Comparison of ENCODE assay signal across 10 cellular contexts in genomic region chr9:136741885-136742568, GRCh38. TPM values are rescaled to one million over a fixed set of nuclear protein-coding genes. Genes with fewer than 3 reads are reported as not detected.
DNase-seq lines count a peak whose midpoint lies in the region; ATAC-seq and TF ChIP-seq lines count a peak whose summit lies in the region.
"Had no signal": no experiment of that assay in that cellular context is flagged by ENCODE, and none has a peak within 500 bp of the region (broad histone marks: within the 10 kb centered on the region; RNA-seq: fewer than 3 reads in every experiment).

No MANE protein-coding gene starts in this region.

- H3K27me3 ChIP-seq in CD4-positive, alpha-beta memory T cell (ENCODE audit: insufficient read depth, low read length), result no peaks in the 10 kb centered on the region

- peaks cover 0 to 7% (median 3%) of the 10 kb centered on the region in 4 donors for H3K4me1 Mint-ChIP-seq in CD4-positive, alpha-beta memory T cell
- peaks cover 21% of the 10 kb centered on the region for H3K4me1 Mint-ChIP-seq in activated T-cell treated with anti-CD3 and anti-CD28 coated beads, Interleukin-2, amount 50 U/mL, for 72 hours (ENCODE audit: low read depth)

- ATAC-seq in GM19351 (IDR thresholded peaks at IDR 0.05; ENCODE audit: unreplicated experiment) (peak; percentile 54), mucosa of descending colon (peak; percentile 53), GM19324 (IDR thresholded peaks at IDR 0.05; ENCODE audit: low FRiP score, unreplicated experiment) (no peak)
- peak; percentile 65 to 74 for ATAC-seq in activated T-cell treated with anti-CD3 and anti-CD28 coated beads, Interleukin-2, amount 50 U/mL, for 72 hours (replicated peaks in 1 of 2)

- H3K4me3 ChIP-seq in CD4-positive, alpha-beta memory T cell (ENCODE audit: low read length in 2 of 2), result peak overlapping the region in 1 of 2 donors; percentile 28
- no peak overlapping the region for H3K4me3 ChIP-seq in mucosa of descending colon

- no peak for TF ChIP-seq CTCF in mucosa of descending colon (IDR thresholded peaks at IDR 0.05)

- intact Hi-C loops in CD4-positive, alpha-beta memory T cell (cut with micrococcal nuclease), result no loop called here
- intact Hi-C loops in mucosa of descending colon (cut with DNase I, micrococcal nuclease), result no loop called here

- no peaks in the 10 kb centered on the region for H3K9me3 ChIP-seq in CD4-positive, alpha-beta memory T cell (ENCODE audit: control insufficient read depth in 1 of 2, low read length in 2 of 2)
- H3K9me3 ChIP-seq in mucosa of descending colon, result no peaks in the 10 kb centered on the region

- H3K9me3 Mint-ChIP-seq in CD4-positive, alpha-beta memory T cell, result no peaks in the 10 kb centered on the region
- H3K9me3 Mint-ChIP-seq in activated T-cell treated with anti-CD3 and anti-CD28 coated beads, Interleukin-2, amount 50 U/mL, for 72 hours, result no peaks in the 10 kb centered on the region

- H3K4me1 ChIP-seq in CD4-positive, alpha-beta memory T cell (ENCODE audit: insufficient read depth, low read length), result peaks cover 13% of the 10 kb centered on the region
- H3K4me1 ChIP-seq in mucosa of descending colon (ENCODE audit: low read depth), result peaks cover 7% of the 10 kb centered on the region

- H3K27me3 Mint-ChIP-seq in CD4-positive, alpha-beta memory T cell, result peaks cover 0 to 2% of the 10 kb centered on the region in 2 donors
- no peaks in the 10 kb centered on the region for H3K27me3 Mint-ChIP-seq in activated T-cell treated with anti-CD3 and anti-CD28 coated beads, Interleukin-2, amount 50 U/mL, for 72 hours (ENCODE audit: low read depth)

- POLR2A ChIA-PET in CD4-positive, alpha-beta memory T cell (lab: Charles Lee; ENCODE audit: partially characterized antibody), result interaction anchor here (0.7 to 1.5 kb wide), 2 partner anchors 14 to 17 kb away, joined by 3 to 13 read pairs; no protein-coding TSS in a partner anchor

- DNase-seq in CD4-positive, alpha-beta memory T cell, result peak in 1 of 5 donors; percentile 29
- DNase-seq in activated T-cell treated with anti-CD3 and anti-CD28 coated beads, Interleukin-2, amount 50 U/mL, for 72 hours, result peak; percentile 63
- DNase-seq in mucosa of descending colon (peak in 1 of 3 donors; percentile 36), hippocampal formation (lab: John Stamatoyannopoulos, UW) (no peak), hepatic stellate cell (ENCODE audit: low spot score) (no peak), NCI-H446 treated with DMSO at 0.1 percent for 48 hours (lab: John Stamatoyannopoulos, UW) (no peak)
- DNase-seq: cerebellar nuclear complex, OCI-M1 had no signal

- H3K27ac Mint-ChIP-seq in CD4-positive, alpha-beta memory T cell, result no peak overlapping the region
- H3K27ac Mint-ChIP-seq in activated T-cell treated with anti-CD3 and anti-CD28 coated beads, Interleukin-2, amount 50 U/mL, for 72 hours, result no peak overlapping the region

- CTCF ChIA-PET in CD4-positive, alpha-beta memory T cell (lab: Charles Lee; ENCODE audit: partially characterized antibody), result no interaction called here

- H3K4me3 Mint-ChIP-seq in CD4-positive, alpha-beta memory T cell, result peak overlapping the region in 6 of 8 donors; percentile 25 to 76 (median 68)
- peak overlapping the region; percentile 65 to 72 for H3K4me3 Mint-ChIP-seq in activated T-cell treated with anti-CD3 and anti-CD28 coated beads, Interleukin-2, amount 50 U/mL, for 72 hours

- H3K36me3 Mint-ChIP-seq in CD4-positive, alpha-beta memory T cell, result no peaks in the 10 kb centered on the region
- H3K36me3 Mint-ChIP-seq in activated T-cell treated with anti-CD3 and anti-CD28 coated beads, Interleukin-2, amount 50 U/mL, for 72 hours (ENCODE audit: insufficient read depth in 2 of 2), result no peaks in the 10 kb centered on the region

- H3K36me3 ChIP-seq in CD4-positive, alpha-beta memory T cell (ENCODE audit: insufficient read depth, low read length), result no peaks in the 10 kb centered on the region
- no peaks in the 10 kb centered on the region for H3K36me3 ChIP-seq in mucosa of descending colon (ENCODE audit: low read depth)

- no peak overlapping the region for H3K27ac ChIP-seq in CD4-positive, alpha-beta memory T cell (ENCODE audit: low read depth, low read length)

RNA-seq across cellular contexts. Expression of gene LCN10, which starts 0.7 kb away (rescaled TPM):
- 1 to 10 TPM in 1 of 2 experiments, under 1 TPM in 1; 0.90 to 1.3 TPM for total RNA-seq in CD4-positive, alpha-beta memory T cell
- polyA plus RNA-seq in CD4-positive, alpha-beta memory T cell, result under 1 TPM; 0.22 to 0.50 TPM
- total RNA-seq in activated T-cell treated with anti-CD3 and anti-CD28 coated beads, Interleukin-2, amount 50 U/mL, for 72 hours, result under 1 TPM; 0.21 to 0.70 TPM
- total RNA-seq in mucosa of descending colon, result 1 to 10 TPM in 2 of 3 donors, under 1 TPM in 1; 0.12 to 5.1 (median 2.7) TPM

RNA-seq across cellular contexts. Expression of gene LCN6, which starts 6.3 kb away (rescaled TPM):
- total RNA-seq in CD4-positive, alpha-beta memory T cell, result not detected
- polyA plus RNA-seq in CD4-positive, alpha-beta memory T cell, result not detected
- total RNA-seq in activated T-cell treated with anti-CD3 and anti-CD28 coated beads, Interleukin-2, amount 50 U/mL, for 72 hours, result not detected
- 1 to 10 TPM; 1.0 to 8.5 (median 4.7) TPM for total RNA-seq in mucosa of descending colon

RNA-seq across cellular contexts. Expression of gene LCN8, which starts 16.0 kb away (rescaled TPM):
- total RNA-seq in CD4-positive, alpha-beta memory T cell, result not detected
- under 1 TPM in 1 of 2 donors, not detected in 1; 0.62 TPM for polyA plus RNA-seq in CD4-positive, alpha-beta memory T cell
- total RNA-seq in activated T-cell treated with anti-CD3 and anti-CD28 coated beads, Interleukin-2, amount 50 U/mL, for 72 hours, result not detected
- total RNA-seq in mucosa of descending colon, result not detected

RNA-seq across cellular contexts. Expression of gene LCN15, which starts 22.3 kb away (rescaled TPM):
- total RNA-seq in CD4-positive, alpha-beta memory T cell, result not detected
- polyA plus RNA-seq in CD4-positive, alpha-beta memory T cell, result not detected
- not detected for total RNA-seq in activated T-cell treated with anti-CD3 and anti-CD28 coated beads, Interleukin-2, amount 50 U/mL, for 72 hours
- 10 to 100 TPM in 1 of 3 donors, 1 to 10 TPM in 2; 1.6 to 17.2 (median 3.7) TPM for total RNA-seq in mucosa of descending colon

RNA-seq across cellular contexts. Expression of gene DIPK1B, which starts 29.7 kb away (rescaled TPM):
- not detected for total RNA-seq in CD4-positive, alpha-beta memory T cell
- not detected for polyA plus RNA-seq in CD4-positive, alpha-beta memory T cell
- under 1 TPM; 0.67 to 0.72 TPM for total RNA-seq in activated T-cell treated with anti-CD3 and anti-CD28 coated beads, Interleukin-2, amount 50 U/mL, for 72 hours
- 1 to 10 TPM; 1.0 to 10.0 (median 2.9) TPM for total RNA-seq in mucosa of descending colon

Comparison
In these comparisons a context has a peak if more than half of its experiments do, and no peak if none do; other contexts are left out.
1. DNase-seq: peak in activated T-cell treated with anti-CD3 and anti-CD28 coated beads, Interleukin-2, amount 50 U/mL, for 72 hours (2 of 2); none in hippocampal formation (0 of 2), hepatic stellate cell (single experiment) and NCI-H446 treated with DMSO at 0.1 percent for 48 hours (single experiment).